In the genomic region with DNA sequence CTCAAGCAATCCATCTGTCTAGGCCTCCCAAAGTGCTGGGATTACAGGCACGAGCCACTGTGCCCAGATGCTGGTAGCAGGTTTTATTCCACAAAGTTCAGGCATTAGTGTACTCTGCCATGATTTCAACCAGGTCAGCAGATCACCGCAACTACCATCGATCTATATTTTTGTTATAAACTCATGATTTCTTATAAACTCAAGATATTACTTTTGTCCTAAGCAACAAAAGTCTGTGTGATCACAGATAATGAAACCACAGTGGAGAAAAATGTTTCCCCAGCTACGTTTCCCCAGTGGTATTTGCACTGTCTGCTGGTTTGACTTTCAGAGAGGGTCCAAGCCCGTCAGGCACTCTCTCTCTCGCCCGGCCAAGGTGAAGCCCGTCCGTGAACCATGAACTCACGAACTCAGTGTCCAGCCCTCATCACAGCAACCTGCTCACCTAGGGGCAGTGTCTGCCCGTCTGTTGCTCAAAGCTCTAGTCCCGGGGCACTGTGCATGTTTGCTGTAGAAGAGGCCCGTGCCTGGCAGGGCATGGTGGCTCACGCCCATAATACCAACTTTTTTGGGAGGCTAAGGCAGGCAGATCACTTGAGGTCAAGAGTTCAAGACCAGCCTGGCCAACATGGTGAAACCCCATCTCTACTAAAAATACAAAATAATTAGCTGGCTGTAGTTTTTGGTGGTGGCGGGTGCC, we compare ENCODE assay signal across 1 cellular context.
A peak's percentile ranks its signal among the peaks of the same experiment; 100 is the strongest.
TF ChIP-seq lines count a peak whose summit lies in the region.

No MANE protein-coding gene starts in this region.

TF ChIP-seq in HepG2, 621 proteins besides CTCF, POLR2A, EP300 and RAD21 (continued from another document and continues in another):
- TF ChIP-seq, protein P1, sequence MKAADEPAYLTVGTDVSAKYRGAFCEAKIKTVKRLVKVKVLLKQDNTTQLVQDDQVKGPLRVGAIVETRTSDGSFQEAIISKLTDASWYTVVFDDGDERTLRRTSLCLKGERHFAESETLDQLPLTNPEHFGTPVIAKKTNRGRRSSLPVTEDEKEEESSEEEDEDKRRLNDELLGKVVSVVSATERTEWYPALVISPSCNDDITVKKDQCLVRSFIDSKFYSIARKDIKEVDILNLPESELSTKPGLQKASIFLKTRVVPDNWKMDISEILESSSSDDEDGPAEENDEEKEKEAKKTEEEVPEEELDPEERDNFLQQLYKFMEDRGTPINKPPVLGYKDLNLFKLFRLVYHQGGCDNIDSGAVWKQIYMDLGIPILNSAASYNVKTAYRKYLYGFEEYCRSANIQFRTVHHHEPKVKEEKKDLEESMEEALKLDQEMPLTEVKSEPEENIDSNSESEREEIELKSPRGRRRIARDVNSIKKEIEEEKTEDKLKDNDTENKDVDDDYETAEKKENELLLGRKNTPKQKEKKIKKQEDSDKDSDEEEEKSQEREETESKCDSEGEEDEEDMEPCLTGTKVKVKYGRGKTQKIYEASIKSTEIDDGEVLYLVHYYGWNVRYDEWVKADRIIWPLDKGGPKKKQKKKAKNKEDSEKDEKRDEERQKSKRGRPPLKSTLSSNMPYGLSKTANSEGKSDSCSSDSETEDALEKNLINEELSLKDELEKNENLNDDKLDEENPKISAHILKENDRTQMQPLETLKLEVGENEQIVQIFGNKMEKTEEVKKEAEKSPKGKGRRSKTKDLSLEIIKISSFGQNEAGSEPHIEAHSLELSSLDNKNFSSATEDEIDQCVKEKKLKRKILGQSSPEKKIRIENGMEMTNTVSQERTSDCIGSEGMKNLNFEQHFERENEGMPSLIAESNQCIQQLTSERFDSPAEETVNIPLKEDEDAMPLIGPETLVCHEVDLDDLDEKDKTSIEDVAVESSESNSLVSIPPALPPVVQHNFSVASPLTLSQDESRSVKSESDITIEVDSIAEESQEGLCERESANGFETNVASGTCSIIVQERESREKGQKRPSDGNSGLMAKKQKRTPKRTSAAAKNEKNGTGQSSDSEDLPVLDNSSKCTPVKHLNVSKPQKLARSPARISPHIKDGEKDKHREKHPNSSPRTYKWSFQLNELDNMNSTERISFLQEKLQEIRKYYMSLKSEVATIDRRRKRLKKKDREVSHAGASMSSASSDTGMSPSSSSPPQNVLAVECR (CRISPR knock-in tag; IDR thresholded peaks at IDR 0.05; ENCODE audit: borderline replicate concordance): peak; percentile 76; the same call in 1 of the 2 replicates
- TF ChIP-seq RFX5 (IDR thresholded peaks at IDR 0.05; ENCODE audit: low read depth, low read length): no peak
- 0 out of 2 replicates have a peak, but pooled peaks have one; percentile 69 for TF ChIP-seq ZFP82 (CRISPR knock-in tag; IDR thresholded peaks at IDR 0.05; ENCODE audit: borderline replicate concordance)
- TF ChIP-seq HOXD1 (CRISPR knock-in tag; IDR thresholded peaks at IDR 0.05): no peak
- TF ChIP-seq POLR2G (IDR thresholded peaks at IDR 0.05; ENCODE audit: low read depth, low read length): no peak
- TF ChIP-seq SAP130 (CRISPR knock-in tag; IDR thresholded peaks at IDR 0.05; ENCODE audit: low read depth): peak; percentile 88
- no peak for TF ChIP-seq ATF3 (CRISPR knock-in tag; IDR thresholded peaks at IDR 0.05)
- no peak for TF ChIP-seq SP2 (CRISPR knock-in tag; IDR thresholded peaks at IDR 0.05)
- TF ChIP-seq SALL1 (CRISPR knock-in tag; IDR thresholded peaks at IDR 0.05): peak; percentile 97
- TF ChIP-seq CREM (IDR thresholded peaks at IDR 0.05): no peak; the same call in 1 of the 2 replicates
- TF ChIP-seq CREM (CRISPR knock-in tag; IDR thresholded peaks at IDR 0.05): no peak
- TF ChIP-seq ZNF317 (CRISPR knock-in tag; IDR thresholded peaks at IDR 0.05): no peak
- TF ChIP-seq, protein P2, sequence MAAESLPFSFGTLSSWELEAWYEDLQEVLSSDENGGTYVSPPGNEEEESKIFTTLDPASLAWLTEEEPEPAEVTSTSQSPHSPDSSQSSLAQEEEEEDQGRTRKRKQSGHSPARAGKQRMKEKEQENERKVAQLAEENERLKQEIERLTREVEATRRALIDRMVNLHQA (CRISPR knock-in tag; IDR thresholded peaks at IDR 0.05): no peak
- TF ChIP-seq NR3C1 (CRISPR knock-in tag; IDR thresholded peaks at IDR 0.05): no peak
- TF ChIP-seq SALL2 (CRISPR knock-in tag; IDR thresholded peaks at IDR 0.05): 0 out of 2 replicates have a peak, but pooled peaks have one; percentile 30
- TF ChIP-seq ATF7 (IDR thresholded peaks at IDR 0.05): no peak
- TF ChIP-seq ATF7 (CRISPR knock-in tag; IDR thresholded peaks at IDR 0.05): peak; percentile 68
- TF ChIP-seq, protein P3, sequence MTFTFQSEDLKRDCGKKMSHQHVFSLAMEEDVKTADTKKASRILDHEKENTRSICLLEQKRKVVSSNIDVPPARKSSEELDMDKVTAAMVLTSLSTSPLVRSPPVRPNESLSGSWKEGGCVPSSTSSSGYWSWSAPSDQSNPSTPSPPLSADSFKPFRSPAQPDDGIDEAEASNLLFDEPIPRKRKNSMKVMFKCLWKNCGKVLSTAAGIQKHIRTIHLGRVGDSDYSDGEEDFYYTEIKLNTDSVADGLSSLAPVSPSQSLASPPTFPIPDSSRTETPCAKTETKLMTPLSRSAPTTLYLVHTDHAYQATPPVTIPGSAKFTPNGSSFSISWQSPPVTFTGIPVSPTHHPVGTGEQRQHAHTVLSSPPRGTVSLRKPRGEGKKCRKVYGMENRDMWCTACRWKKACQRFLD (CRISPR knock-in tag; IDR thresholded peaks at IDR 0.05; ENCODE audit: borderline replicate concordance): 0 out of 2 replicates have a peak, but pooled peaks have one; percentile 5
- TF ChIP-seq PLRG1 (conservative IDR thresholded peaks at IDR 0.05): no peak
- no peak for TF ChIP-seq NCOA5 (CRISPR knock-in tag; IDR thresholded peaks at IDR 0.05)
- no peak for TF ChIP-seq ZNF468 (CRISPR knock-in tag; IDR thresholded peaks at IDR 0.05)
- peak; percentile 82; the same call in 1 of the 2 replicates for TF ChIP-seq FOXO1 (CRISPR knock-in tag; IDR thresholded peaks at IDR 0.05)
- TF ChIP-seq RARA (CRISPR knock-in tag; IDR thresholded peaks at IDR 0.05): peak; percentile 96
- TF ChIP-seq, protein P4, sequence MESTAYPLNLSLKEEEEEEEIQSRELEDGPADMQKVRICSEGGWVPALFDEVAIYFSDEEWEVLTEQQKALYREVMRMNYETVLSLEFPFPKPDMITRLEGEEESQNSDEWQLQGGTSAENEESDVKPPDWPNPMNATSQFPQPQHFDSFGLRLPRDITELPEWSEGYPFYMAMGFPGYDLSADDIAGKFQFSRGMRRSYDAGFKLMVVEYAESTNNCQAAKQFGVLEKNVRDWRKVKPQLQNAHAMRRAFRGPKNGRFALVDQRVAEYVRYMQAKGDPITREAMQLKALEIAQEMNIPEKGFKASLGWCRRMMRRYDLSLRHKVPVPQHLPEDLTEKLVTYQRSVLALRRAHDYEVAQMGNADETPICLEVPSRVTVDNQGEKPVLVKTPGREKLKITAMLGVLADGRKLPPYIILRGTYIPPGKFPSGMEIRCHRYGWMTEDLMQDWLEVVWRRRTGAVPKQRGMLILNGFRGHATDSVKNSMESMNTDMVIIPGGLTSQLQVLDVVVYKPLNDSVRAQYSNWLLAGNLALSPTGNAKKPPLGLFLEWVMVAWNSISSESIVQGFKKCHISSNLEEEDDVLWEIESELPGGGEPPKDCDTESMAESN (CRISPR knock-in tag; conservative IDR thresholded peaks at IDR 0.05): peak; percentile 90
- no peak for TF ChIP-seq SMARCE1 (IDR thresholded peaks at IDR 0.05; ENCODE audit: borderline replicate concordance)
- TF ChIP-seq, protein P5, sequence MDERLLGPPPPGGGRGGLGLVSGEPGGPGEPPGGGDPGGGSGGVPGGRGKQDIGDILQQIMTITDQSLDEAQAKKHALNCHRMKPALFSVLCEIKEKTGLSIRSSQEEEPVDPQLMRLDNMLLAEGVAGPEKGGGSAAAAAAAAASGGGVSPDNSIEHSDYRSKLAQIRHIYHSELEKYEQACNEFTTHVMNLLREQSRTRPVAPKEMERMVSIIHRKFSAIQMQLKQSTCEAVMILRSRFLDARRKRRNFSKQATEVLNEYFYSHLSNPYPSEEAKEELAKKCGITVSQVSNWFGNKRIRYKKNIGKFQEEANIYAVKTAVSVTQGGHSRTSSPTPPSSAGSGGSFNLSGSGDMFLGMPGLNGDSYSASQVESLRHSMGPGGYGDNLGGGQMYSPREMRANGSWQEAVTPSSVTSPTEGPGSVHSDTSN (CRISPR knock-in tag; IDR thresholded peaks at IDR 0.05): no peak
- peak; percentile 63 for TF ChIP-seq BCL3 (CRISPR knock-in tag; IDR thresholded peaks at IDR 0.05)
- TF ChIP-seq, protein P6, sequence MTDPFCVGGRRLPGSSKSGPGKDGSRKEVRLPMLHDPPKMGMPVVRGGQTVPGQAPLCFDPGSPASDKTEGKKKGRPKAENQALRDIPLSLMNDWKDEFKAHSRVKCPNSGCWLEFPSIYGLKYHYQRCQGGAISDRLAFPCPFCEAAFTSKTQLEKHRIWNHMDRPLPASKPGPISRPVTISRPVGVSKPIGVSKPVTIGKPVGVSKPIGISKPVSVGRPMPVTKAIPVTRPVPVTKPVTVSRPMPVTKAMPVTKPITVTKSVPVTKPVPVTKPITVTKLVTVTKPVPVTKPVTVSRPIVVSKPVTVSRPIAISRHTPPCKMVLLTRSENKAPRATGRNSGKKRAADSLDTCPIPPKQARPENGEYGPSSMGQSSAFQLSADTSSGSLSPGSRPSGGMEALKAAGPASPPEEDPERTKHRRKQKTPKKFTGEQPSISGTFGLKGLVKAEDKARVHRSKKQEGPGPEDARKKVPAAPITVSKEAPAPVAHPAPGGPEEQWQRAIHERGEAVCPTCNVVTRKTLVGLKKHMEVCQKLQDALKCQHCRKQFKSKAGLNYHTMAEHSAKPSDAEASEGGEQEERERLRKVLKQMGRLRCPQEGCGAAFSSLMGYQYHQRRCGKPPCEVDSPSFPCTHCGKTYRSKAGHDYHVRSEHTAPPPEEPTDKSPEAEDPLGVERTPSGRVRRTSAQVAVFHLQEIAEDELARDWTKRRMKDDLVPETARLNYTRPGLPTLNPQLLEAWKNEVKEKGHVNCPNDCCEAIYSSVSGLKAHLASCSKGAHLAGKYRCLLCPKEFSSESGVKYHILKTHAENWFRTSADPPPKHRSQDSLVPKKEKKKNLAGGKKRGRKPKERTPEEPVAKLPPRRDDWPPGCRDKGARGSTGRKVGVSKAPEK (CRISPR knock-in tag; IDR thresholded peaks at IDR 0.05; ENCODE audit: borderline replicate concordance): peak; percentile 99; the same call in 1 of the 2 replicates
- TF ChIP-seq SOX13 (IDR thresholded peaks at IDR 0.05): no peak
- TF ChIP-seq SOX13 (CRISPR knock-in tag; conservative IDR thresholded peaks at IDR 0.05 in 1 of 2, IDR thresholded peaks at IDR 0.05 in 1 of 2): peak in 1 of 2 experiments; percentile 68; a peak in 2 of 4 replicates
- TF ChIP-seq MTA1 (CRISPR knock-in tag; IDR thresholded peaks at IDR 0.05; ENCODE audit: borderline replicate concordance): peak; percentile 98
- peak; percentile 54; the same call in 1 of the 2 replicates for TF ChIP-seq ZBTB49 (CRISPR knock-in tag; IDR thresholded peaks at IDR 0.05; ENCODE audit: borderline replicate concordance)
- peak; percentile 34; the same call in 1 of the 2 replicates for TF ChIP-seq ARNT2 (CRISPR knock-in tag; IDR thresholded peaks at IDR 0.05; ENCODE audit: low read depth)
- TF ChIP-seq, protein P7, sequence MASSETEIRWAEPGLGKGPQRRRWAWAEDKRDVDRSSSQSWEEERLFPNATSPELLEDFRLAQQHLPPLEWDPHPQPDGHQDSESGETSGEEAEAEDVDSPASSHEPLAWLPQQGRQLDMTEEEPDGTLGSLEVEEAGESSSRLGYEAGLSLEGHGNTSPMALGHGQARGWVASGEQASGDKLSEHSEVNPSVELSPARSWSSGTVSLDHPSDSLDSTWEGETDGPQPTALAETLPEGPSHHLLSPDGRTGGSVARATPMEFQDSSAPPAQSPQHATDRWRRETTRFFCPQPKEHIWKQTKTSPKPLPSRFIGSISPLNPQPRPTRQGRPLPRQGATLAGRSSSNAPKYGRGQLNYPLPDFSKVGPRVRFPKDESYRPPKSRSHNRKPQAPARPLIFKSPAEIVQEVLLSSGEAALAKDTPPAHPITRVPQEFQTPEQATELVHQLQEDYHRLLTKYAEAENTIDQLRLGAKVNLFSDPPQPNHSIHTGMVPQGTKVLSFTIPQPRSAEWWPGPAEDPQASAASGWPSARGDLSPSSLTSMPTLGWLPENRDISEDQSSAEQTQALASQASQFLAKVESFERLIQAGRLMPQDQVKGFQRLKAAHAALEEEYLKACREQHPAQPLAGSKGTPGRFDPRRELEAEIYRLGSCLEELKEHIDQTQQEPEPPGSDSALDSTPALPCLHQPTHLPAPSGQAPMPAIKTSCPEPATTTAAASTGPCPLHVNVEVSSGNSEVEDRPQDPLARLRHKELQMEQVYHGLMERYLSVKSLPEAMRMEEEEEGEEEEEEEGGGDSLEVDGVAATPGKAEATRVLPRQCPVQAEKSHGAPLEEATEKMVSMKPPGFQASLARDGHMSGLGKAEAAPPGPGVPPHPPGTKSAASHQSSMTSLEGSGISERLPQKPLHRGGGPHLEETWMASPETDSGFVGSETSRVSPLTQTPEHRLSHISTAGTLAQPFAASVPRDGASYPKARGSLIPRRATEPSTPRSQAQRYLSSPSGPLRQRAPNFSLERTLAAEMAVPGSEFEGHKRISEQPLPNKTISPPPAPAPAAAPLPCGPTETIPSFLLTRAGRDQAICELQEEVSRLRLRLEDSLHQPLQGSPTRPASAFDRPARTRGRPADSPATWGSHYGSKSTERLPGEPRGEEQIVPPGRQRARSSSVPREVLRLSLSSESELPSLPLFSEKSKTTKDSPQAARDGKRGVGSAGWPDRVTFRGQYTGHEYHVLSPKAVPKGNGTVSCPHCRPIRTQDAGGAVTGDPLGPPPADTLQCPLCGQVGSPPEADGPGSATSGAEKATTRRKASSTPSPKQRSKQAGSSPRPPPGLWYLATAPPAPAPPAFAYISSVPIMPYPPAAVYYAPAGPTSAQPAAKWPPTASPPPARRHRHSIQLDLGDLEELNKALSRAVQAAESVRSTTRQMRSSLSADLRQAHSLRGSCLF (CRISPR knock-in tag; IDR thresholded peaks at IDR 0.05; ENCODE audit: borderline replicate concordance): no peak
